In the genomic region with DNA sequence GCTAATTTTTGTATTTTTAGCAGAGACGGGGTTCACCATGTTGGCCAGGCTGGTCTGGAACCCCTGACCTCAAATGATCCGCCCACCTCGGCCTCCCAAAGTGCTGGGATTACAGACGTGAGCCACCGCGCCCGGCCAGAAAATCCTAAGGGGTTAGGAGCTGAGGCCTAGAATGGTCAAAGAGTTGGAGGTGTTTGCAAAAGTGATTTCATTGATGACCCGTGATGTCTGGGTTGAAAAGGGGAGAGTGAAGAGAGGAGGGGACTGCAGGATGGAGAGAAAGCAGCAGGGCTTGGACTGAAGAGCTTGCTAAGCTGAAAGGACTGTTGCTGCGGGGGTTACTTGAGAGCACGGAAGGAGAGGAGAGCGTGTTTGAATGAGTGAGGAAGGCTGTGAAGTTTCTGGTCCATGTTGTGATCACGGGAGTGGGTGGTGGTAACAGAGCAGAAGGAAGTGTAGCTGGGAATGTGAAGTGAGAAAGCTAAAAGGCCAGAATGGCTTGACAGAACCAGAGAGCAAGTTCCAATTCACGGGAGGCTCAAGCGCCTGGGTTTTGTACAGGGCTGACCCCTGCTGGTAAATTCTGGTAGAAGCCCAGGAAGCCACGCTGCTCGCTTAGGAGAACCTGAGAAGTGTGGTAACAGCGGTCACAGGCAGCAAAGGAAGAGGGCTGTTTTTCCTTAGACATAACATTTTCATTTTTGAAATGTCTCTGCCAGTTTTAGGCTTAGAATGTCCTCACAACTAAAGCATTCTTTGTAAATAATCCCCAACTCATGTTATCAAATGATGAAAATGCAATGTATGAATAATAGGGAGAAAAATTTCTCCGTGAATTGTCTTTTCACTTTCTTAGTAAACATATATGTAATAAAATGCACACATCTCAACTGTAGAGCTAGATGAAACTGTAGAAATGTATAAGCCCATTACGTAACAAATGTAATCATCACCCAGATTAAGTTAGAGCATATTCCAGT, we compare ENCODE assay signal across 1 cellular context.
TF ChIP-seq lines count a peak whose summit lies in the region.

No MANE protein-coding gene starts in this region.

TF ChIP-seq in HepG2, 621 proteins besides CTCF, POLR2A, EP300 and RAD21 (continued from another document):
- TF ChIP-seq, protein P1, sequence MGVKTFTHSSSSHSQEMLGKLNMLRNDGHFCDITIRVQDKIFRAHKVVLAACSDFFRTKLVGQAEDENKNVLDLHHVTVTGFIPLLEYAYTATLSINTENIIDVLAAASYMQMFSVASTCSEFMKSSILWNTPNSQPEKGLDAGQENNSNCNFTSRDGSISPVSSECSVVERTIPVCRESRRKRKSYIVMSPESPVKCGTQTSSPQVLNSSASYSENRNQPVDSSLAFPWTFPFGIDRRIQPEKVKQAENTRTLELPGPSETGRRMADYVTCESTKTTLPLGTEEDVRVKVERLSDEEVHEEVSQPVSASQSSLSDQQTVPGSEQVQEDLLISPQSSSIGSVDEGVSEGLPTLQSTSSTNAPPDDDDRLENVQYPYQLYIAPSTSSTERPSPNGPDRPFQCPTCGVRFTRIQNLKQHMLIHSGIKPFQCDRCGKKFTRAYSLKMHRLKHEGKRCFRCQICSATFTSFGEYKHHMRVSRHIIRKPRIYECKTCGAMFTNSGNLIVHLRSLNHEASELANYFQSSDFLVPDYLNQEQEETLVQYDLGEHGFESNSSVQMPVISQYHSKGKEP (CRISPR knock-in tag; IDR thresholded peaks at IDR 0.05), result no peak
- TF ChIP-seq, protein P2, sequence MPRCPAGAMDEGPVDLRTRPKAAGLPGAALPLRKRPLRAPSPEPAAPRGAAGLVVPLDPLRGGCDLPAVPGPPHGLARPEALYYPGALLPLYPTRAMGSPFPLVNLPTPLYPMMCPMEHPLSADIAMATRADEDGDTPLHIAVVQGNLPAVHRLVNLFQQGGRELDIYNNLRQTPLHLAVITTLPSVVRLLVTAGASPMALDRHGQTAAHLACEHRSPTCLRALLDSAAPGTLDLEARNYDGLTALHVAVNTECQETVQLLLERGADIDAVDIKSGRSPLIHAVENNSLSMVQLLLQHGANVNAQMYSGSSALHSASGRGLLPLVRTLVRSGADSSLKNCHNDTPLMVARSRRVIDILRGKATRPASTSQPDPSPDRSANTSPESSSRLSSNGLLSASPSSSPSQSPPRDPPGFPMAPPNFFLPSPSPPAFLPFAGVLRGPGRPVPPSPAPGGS (CRISPR knock-in tag; IDR thresholded peaks at IDR 0.05), result no peak; the same call in 1 of the 2 replicates
- TF ChIP-seq NR2F6 (IDR thresholded peaks at IDR 0.05) (no peak), NR2F6 (CRISPR knock-in tag; IDR thresholded peaks at IDR 0.05) (no peak; the same call in 1 of the 2 replicates), HOXD1 (CRISPR knock-in tag; IDR thresholded peaks at IDR 0.05) (no peak), NCOA1 (CRISPR knock-in tag; IDR thresholded peaks at IDR 0.05) (peak; percentile 78; the same call in 1 of the 2 replicates), SP4 (CRISPR knock-in tag; IDR thresholded peaks at IDR 0.05) (0 out of 2 replicates have a peak, but pooled peaks have one; percentile 71), ZNF143 (CRISPR knock-in tag; IDR thresholded peaks at IDR 0.05) (no peak), TEAD2 (CRISPR knock-in tag; IDR thresholded peaks at IDR 0.05) (no peak), REXO4 (CRISPR knock-in tag; IDR thresholded peaks at IDR 0.05; ENCODE audit: borderline replicate concordance) (no peak), ZNF616 (CRISPR knock-in tag; IDR thresholded peaks at IDR 0.05; ENCODE audit: low read depth) (no peak), ZNF333 (CRISPR knock-in tag; IDR thresholded peaks at IDR 0.05; ENCODE audit: borderline replicate concordance) (no peak), SSRP1 (CRISPR knock-in tag; IDR thresholded peaks at IDR 0.05) (no peak), SALL1 (CRISPR knock-in tag; IDR thresholded peaks at IDR 0.05) (peak; percentile 58; the same call in 1 of the 2 replicates), ZIK1 (CRISPR knock-in tag; IDR thresholded peaks at IDR 0.05; ENCODE audit: borderline replicate concordance, low read depth) (no peak), HOXA9 (CRISPR knock-in tag; IDR thresholded peaks at IDR 0.05; ENCODE audit: borderline replicate concordance) (no peak), ZNF780A (CRISPR knock-in tag; IDR thresholded peaks at IDR 0.05) (no peak), ZNF556 (CRISPR knock-in tag; IDR thresholded peaks at IDR 0.05; ENCODE audit: borderline replicate concordance) (peak; percentile 51; the same call in 1 of the 2 replicates), ZNF160 (CRISPR knock-in tag; IDR thresholded peaks at IDR 0.05) (no peak), FIP1L1 (IDR thresholded peaks at IDR 0.05; ENCODE audit: borderline replicate concordance, insufficient read depth, low read depth, low read length) (no peak), CBFB (CRISPR knock-in tag; IDR thresholded peaks at IDR 0.05) (0 out of 2 replicates have a peak, but pooled peaks have one; percentile 18), KAT8 (CRISPR knock-in tag; IDR thresholded peaks at IDR 0.05) (0 out of 2 replicates have a peak, but pooled peaks have one; percentile 39), PAX8 (CRISPR knock-in tag; IDR thresholded peaks at IDR 0.05; ENCODE audit: borderline replicate concordance) (no peak), PHF21A (CRISPR knock-in tag; IDR thresholded peaks at IDR 0.05) (peak; percentile 32; the same call in 1 of the 2 replicates), ZNF713 (CRISPR knock-in tag; IDR thresholded peaks at IDR 0.05) (no peak), ZNF30 (CRISPR knock-in tag; IDR thresholded peaks at IDR 0.05) (no peak), NFYC (CRISPR knock-in tag; IDR thresholded peaks at IDR 0.05) (no peak), MTF1 (CRISPR knock-in tag; IDR thresholded peaks at IDR 0.05) (no peak), PHF20 (CRISPR knock-in tag; IDR thresholded peaks at IDR 0.05) (no peak), TMF1 (CRISPR knock-in tag; IDR thresholded peaks at IDR 0.05; ENCODE audit: low read depth) (no peak)
- TF ChIP-seq, protein P3, sequence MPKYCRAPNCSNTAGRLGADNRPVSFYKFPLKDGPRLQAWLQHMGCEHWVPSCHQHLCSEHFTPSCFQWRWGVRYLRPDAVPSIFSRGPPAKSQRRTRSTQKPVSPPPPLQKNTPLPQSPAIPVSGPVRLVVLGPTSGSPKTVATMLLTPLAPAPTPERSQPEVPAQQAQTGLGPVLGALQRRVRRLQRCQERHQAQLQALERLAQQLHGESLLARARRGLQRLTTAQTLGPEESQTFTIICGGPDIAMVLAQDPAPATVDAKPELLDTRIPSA (CRISPR knock-in tag; IDR thresholded peaks at IDR 0.05; ENCODE audit: borderline replicate concordance), result no peak
- TF ChIP-seq, protein P4, sequence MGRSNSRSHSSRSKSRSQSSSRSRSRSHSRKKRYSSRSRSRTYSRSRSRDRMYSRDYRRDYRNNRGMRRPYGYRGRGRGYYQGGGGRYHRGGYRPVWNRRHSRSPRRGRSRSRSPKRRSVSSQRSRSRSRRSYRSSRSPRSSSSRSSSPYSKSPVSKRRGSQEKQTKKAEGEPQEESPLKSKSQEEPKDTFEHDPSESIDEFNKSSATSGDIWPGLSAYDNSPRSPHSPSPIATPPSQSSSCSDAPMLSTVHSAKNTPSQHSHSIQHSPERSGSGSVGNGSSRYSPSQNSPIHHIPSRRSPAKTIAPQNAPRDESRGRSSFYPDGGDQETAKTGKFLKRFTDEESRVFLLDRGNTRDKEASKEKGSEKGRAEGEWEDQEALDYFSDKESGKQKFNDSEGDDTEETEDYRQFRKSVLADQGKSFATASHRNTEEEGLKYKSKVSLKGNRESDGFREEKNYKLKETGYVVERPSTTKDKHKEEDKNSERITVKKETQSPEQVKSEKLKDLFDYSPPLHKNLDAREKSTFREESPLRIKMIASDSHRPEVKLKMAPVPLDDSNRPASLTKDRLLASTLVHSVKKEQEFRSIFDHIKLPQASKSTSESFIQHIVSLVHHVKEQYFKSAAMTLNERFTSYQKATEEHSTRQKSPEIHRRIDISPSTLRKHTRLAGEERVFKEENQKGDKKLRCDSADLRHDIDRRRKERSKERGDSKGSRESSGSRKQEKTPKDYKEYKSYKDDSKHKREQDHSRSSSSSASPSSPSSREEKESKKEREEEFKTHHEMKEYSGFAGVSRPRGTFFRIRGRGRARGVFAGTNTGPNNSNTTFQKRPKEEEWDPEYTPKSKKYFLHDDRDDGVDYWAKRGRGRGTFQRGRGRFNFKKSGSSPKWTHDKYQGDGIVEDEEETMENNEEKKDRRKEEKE (IDR thresholded peaks at IDR 0.05), result no peak
- TF ChIP-seq, protein P5, sequence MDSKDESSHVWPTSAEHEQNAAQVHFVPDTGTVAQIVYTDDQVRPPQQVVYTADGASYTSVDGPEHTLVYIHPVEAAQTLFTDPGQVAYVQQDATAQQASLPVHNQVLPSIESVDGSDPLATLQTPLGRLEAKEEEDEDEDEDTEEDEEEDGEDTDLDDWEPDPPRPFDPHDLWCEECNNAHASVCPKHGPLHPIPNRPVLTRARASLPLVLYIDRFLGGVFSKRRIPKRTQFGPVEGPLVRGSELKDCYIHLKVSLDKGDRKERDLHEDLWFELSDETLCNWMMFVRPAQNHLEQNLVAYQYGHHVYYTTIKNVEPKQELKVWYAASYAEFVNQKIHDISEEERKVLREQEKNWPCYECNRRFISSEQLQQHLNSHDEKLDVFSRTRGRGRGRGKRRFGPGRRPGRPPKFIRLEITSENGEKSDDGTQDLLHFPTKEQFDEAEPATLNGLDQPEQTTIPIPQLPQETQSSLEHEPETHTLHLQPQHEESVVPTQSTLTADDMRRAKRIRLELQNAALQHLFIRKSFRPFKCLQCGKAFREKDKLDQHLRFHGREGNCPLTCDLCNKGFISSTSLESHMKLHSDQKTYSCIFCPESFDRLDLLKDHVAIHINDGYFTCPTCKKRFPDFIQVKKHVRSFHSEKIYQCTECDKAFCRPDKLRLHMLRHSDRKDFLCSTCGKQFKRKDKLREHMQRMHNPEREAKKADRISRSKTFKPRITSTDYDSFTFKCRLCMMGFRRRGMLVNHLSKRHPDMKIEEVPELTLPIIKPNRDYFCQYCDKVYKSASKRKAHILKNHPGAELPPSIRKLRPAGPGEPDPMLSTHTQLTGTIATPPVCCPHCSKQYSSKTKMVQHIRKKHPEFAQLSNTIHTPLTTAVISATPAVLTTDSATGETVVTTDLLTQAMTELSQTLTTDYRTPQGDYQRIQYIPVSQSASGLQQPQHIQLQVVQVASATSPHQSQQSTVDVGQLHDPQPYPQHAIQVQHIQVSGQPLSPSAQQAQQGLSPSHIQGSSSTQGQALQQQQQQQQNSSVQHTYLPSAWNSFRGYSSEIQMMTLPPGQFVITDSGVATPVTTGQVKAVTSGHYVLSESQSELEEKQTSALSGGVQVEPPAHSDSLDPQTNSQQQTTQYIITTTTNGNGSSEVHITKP (CRISPR knock-in tag; IDR thresholded peaks at IDR 0.05; ENCODE audit: low read depth), result no peak
- TF ChIP-seq, protein P6, sequence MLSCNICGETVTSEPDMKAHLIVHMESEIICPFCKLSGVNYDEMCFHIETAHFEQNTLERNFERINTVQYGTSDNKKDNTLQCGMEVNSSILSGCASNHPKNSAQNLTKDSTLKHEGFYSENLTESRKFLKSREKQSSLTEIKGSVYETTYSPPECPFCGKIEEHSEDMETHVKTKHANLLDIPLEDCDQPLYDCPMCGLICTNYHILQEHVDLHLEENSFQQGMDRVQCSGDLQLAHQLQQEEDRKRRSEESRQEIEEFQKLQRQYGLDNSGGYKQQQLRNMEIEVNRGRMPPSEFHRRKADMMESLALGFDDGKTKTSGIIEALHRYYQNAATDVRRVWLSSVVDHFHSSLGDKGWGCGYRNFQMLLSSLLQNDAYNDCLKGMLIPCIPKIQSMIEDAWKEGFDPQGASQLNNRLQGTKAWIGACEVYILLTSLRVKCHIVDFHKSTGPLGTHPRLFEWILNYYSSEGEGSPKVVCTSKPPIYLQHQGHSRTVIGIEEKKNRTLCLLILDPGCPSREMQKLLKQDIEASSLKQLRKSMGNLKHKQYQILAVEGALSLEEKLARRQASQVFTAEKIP (CRISPR knock-in tag; IDR thresholded peaks at IDR 0.05; ENCODE audit: borderline replicate concordance), result no peak
- TF ChIP-seq, protein P7, sequence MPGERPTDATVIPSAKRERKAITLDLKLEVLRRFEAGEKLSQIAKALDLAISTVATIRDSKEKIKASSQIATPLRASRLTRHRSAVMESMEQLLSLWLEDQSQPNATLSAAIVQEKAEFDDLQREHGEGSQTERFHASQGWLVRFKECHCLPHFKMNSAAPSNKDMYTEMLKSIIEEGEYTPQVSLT (CRISPR knock-in tag; IDR thresholded peaks at IDR 0.05; ENCODE audit: borderline replicate concordance, low read depth), result no peak
- TF ChIP-seq, protein P8, sequence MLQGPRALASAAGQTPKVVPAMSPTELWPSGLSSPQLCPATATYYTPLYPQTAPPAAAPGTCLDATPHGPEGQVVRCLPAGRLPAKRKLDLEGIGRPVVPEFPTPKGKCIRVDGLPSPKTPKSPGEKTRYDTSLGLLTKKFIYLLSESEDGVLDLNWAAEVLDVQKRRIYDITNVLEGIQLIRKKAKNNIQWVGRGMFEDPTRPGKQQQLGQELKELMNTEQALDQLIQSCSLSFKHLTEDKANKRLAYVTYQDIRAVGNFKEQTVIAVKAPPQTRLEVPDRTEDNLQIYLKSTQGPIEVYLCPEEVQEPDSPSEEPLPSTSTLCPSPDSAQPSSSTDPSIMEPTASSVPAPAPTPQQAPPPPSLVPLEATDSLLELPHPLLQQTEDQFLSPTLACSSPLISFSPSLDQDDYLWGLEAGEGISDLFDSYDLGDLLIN (CRISPR knock-in tag; IDR thresholded peaks at IDR 0.05; ENCODE audit: borderline replicate concordance), result no peak
- TF ChIP-seq, protein P9, sequence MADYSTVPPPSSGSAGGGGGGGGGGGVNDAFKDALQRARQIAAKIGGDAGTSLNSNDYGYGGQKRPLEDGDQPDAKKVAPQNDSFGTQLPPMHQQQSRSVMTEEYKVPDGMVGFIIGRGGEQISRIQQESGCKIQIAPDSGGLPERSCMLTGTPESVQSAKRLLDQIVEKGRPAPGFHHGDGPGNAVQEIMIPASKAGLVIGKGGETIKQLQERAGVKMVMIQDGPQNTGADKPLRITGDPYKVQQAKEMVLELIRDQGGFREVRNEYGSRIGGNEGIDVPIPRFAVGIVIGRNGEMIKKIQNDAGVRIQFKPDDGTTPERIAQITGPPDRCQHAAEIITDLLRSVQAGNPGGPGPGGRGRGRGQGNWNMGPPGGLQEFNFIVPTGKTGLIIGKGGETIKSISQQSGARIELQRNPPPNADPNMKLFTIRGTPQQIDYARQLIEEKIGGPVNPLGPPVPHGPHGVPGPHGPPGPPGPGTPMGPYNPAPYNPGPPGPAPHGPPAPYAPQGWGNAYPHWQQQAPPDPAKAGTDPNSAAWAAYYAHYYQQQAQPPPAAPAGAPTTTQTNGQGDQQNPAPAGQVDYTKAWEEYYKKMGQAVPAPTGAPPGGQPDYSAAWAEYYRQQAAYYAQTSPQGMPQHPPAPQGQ (CRISPR knock-in tag; IDR thresholded peaks at IDR 0.05; ENCODE audit: borderline replicate concordance), result no peak
TF ChIP-seq in HepG2: peak in this region for 172.
